Comparison of ENCODE assay signal across 8 cellular contexts in the genomic region with DNA sequence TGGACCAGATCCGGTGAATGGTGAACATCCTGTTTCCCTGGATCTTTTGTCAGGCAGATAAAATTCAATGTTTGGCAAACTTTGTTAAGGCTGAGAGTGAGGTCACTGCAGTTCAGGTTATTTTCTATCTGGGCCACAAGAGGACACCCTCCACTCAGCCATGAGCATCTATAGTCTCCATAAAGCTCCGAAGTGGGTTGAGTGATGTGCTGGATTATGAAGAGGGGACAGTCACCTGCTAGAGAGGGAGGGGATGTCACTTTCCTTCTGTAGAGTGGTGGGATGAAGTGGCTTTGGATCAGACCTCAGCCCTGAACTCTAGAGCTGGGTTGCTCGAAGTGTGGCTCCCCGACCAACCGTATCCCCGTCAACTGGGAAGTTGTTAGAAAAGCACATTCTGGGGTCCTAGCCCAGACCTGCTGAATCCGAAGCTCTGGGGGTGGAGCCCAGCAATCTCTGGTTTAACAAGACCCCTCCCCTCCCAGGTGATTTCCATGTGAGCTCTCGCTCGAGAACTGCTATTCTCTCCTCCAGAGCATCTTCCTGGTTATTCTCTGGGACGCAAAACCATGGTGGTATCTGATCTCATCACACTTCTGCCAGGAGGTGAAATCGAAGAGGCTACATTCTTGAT. TPM values are rescaled to one million over a fixed set of nuclear protein-coding genes. Genes with fewer than 3 reads are reported as not detected.
DNase-seq lines count a peak whose midpoint lies in the region; ATAC-seq and TF ChIP-seq lines count a peak whose summit lies in the region.

No MANE protein-coding gene starts in this region.

- TF ChIP-seq CTCF in BJ (IDR thresholded peaks at IDR 0.05; ENCODE audit: insufficient read depth, low read depth, low read length) (peak; percentile 83), lung (IDR thresholded peaks at IDR 0.05; ENCODE audit: control extremely low read depth, extremely low read depth) (peak; percentile 75)

- ATAC-seq in GM18511 (IDR thresholded peaks at IDR 0.05; ENCODE audit: unreplicated experiment) = peak; percentile 31
- ATAC-seq in lung (ENCODE audit: insufficient read depth, low FRiP score) = no peak
- no peak for ATAC-seq in GM21526 (IDR thresholded peaks at IDR 0.05; ENCODE audit: low FRiP score, unreplicated experiment)
- ATAC-seq in GM19397 (IDR thresholded peaks at IDR 0.05; ENCODE audit: unreplicated experiment) = no peak
- ATAC-seq in HG03439 (IDR thresholded peaks at IDR 0.05; ENCODE audit: unreplicated experiment) = no peak

- H3K27ac ChIP-seq in cingulate gyrus (ENCODE audit: low read depth, low read length) (peak overlapping the region; percentile 76), lung (ENCODE audit: low read depth in 1 of 2, low read length in 1 of 2) (peak overlapping the region in 1 of 2 donors; percentile 21)

- H3K4me3 ChIP-seq in BJ (ENCODE audit: low read depth, low read length) (no peak overlapping the region), lung (no peak overlapping the region)

- CTCF ChIA-PET in BJ (lab: Yijun Ruan, JAX) = interaction anchor here (0.5 to 30.6 kb wide), 32 partner anchors 11 to 855 kb away, joined by 3 to 1105 read pairs (median 4); a partner anchor contains a TSS

- DNase-seq in BJ (ENCODE audit: low read depth) = no peak
- peak; percentile 25 for DNase-seq in NCI-H774 (lab: John Stamatoyannopoulos, UW)
- no peak for DNase-seq in lung (ENCODE audit: low spot score)

- no peaks in the 10 kb centered on the region for H3K9me3 ChIP-seq in lung (ENCODE audit: control insufficient read depth in 2 of 2, insufficient read depth in 1 of 2, low read length in 1 of 2)

- 70 to 73% methylated on average over 11 of the region's 11 CpGs for whole genome bisulfite sequencing in lung, 2 donors

- H3K27me3 ChIP-seq in BJ (ENCODE audit: control insufficient read depth, insufficient read depth, low read length) (no peaks in the 10 kb centered on the region), lung (ENCODE audit: control insufficient read depth, insufficient read depth) (no peaks in the 10 kb centered on the region)

- peaks cover 3 to 6% of the 10 kb centered on the region in 2 donors for H3K4me1 ChIP-seq in lung (ENCODE audit: control insufficient read depth in 2 of 2, insufficient read depth in 2 of 2, low read length in 2 of 2)

- no peaks in the 10 kb centered on the region for H3K36me3 ChIP-seq in BJ (ENCODE audit: control insufficient read depth, insufficient read depth, low read length)
- H3K36me3 ChIP-seq in lung (ENCODE audit: control insufficient read depth in 2 of 2, insufficient read depth in 2 of 2, low read length in 2 of 2) = no peaks in the 10 kb centered on the region

- POLR2A ChIA-PET in BJ (lab: Charles Lee) = no interaction called here

RNA-seq across cellular contexts. Expression of a gene that starts 31.8 kb away (rescaled TPM):
- 14.8 and 19.2 TPM in 2 replicates for polyA plus RNA-seq in BJ (2011; rRNA removed)
- 6.6 and 6.7 TPM in 2 replicates for polyA minus RNA-seq in BJ (2011; rRNA and poly(A)+ RNA removed)
- 1 to 10 TPM in 1 of 2 donors, under 1 TPM in 1; 0.98 to 1.4 TPM for total RNA-seq in lung
- polyA plus RNA-seq in lung = 1 to 10 TPM in 1 of 2 donors, under 1 TPM in 1; 0.47 to 1.1 TPM

RNA-seq across cellular contexts. Expression of a gene that starts 52.5 kb away (rescaled TPM):
- polyA plus RNA-seq in BJ (2011; rRNA removed) = 4.8 TPM in 2 replicates
- 22.8 and 26.4 TPM in 2 replicates for polyA minus RNA-seq in BJ (2011; rRNA and poly(A)+ RNA removed)
- 10 to 100 TPM; 36.2 to 52.3 TPM for total RNA-seq in lung
- polyA plus RNA-seq in lung = 10 to 100 TPM in 1 of 2 donors, 1 to 10 TPM in 1; 5.4 to 24.5 TPM
